In the genomic region with DNA sequence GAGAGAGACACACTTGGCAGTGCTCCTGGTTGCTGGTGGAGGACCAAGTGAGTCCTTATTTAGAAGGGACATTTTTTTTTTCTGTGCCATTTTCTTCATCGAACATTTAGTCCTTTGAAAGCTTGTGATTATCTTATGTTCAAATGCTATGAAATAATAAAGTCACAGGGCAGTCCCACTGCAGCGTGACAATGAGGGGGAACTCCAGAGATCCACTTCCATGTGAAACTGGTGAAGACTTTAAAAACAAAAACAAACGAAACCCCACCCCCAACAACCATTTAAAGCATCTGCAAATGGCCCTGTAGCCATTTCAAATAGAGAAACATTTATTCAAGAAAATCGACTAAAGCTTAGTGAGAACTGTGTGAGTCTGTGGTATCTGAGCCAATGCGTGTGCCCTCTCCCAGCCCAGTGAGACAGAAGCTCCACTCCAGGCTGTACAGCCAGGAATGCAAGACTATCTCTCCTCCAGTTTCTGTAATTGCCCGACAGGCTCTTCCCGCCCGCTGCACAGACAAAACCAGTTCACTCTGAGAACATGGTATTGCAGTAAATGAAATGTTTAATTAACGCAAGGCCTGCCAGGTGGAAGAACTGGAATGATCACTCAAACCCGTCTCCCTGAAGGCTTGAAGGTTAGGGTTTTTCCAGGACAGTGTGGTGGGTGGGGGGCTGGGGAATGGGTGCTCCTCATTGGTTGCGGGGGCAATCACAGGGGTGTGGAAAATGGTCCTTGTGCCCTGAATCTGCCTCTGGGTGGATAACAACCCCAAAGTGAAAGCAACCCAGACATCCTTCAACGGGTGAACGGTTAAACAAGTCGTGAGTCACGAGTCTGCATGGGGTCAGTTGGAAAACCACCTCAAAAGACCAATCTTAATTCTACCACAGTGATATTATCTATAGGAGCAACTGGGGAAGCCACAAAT, we compare ENCODE assay signal across 14 cellular contexts. TPM values are rescaled to one million over a fixed set of nuclear protein-coding genes. Genes with fewer than 3 reads are reported as not detected.
DNase-seq lines count a peak whose midpoint lies in the region; ATAC-seq and TF ChIP-seq lines count a peak whose summit lies in the region.
"Had no signal": no experiment of that assay in that cellular context is flagged by ENCODE, and none has a peak within 500 bp of the region (broad histone marks: within the 10 kb centered on the region; RNA-seq: fewer than 3 reads in every experiment).

No MANE protein-coding gene starts in this region.

- H3K27ac Mint-ChIP-seq in activated naive CD4-positive, alpha-beta T cell treated with anti-CD3 and anti-CD28 coated beads, Interleukin-2, amount 50 U/mL, for 72 hours = peak overlapping the region in 1 of 2 donors; percentile 49
- H3K27ac Mint-ChIP-seq in activated naive CD4-positive, alpha-beta T cell treated with anti-CD3 and anti-CD28 coated beads for 36 hours = no peak overlapping the region
- peak overlapping the region; percentile 40 for H3K27ac Mint-ChIP-seq in stimulated activated naive CD8-positive, alpha-beta T cell treated with anti-CD3 and anti-CD28 coated beads, Interleukin-15, Interleukin-2, amounts not matched to agents 100 ng/mL and 50 ng/mL, for 24 hours

- peaks cover 15% of the 10 kb centered on the region for H3K27me3 ChIP-seq in foreskin keratinocyte
- H3K27me3 ChIP-seq: uterus had no signal

- ATAC-seq in activated naive CD4-positive, alpha-beta T cell treated with anti-CD3 and anti-CD28 coated beads, Interleukin-2, amount 50 U/mL, for 72 hours = peak; percentile 70 to 79
- ATAC-seq in foreskin keratinocyte (no peak), HG03565 (IDR thresholded peaks at IDR 0.05; ENCODE audit: unreplicated experiment) (no peak)

- H3K4me3 Mint-ChIP-seq in activated naive CD4-positive, alpha-beta T cell treated with anti-CD3 and anti-CD28 coated beads for 36 hours = no peak overlapping the region
- H3K4me3 Mint-ChIP-seq in stimulated activated naive CD8-positive, alpha-beta T cell treated with anti-CD3 and anti-CD28 coated beads, Interleukin-15, Interleukin-2, amounts not matched to agents 100 ng/mL and 50 ng/mL, for 24 hours = no peak overlapping the region

- no peak overlapping the region for H3K27ac ChIP-seq in foreskin keratinocyte
- H3K27ac ChIP-seq: epithelial cell of prostate, sigmoid colon, uterus had no signal

- peaks cover 12% of the 10 kb centered on the region in 2 donors for H3K36me3 Mint-ChIP-seq in activated naive CD4-positive, alpha-beta T cell treated with anti-CD3 and anti-CD28 coated beads, Interleukin-2, amount 50 U/mL, for 72 hours
- no peaks in the 10 kb centered on the region for H3K36me3 Mint-ChIP-seq in activated naive CD4-positive, alpha-beta T cell treated with anti-CD3 and anti-CD28 coated beads for 36 hours (ENCODE audit: low read depth)
- no peaks in the 10 kb centered on the region for H3K36me3 Mint-ChIP-seq in stimulated activated naive CD8-positive, alpha-beta T cell treated with anti-CD3 and anti-CD28 coated beads, Interleukin-15, Interleukin-2, amounts not matched to agents 100 ng/mL and 50 ng/mL, for 24 hours (ENCODE audit: low read depth)

- TF ChIP-seq CTCF in foreskin keratinocyte (conservative IDR thresholded peaks at IDR 0.05) = no peak

- H3K4me1 ChIP-seq in foreskin keratinocyte = no peaks in the 10 kb centered on the region
- H3K4me1 ChIP-seq: sigmoid colon, uterus had no signal

- H3K27me3 Mint-ChIP-seq in activated naive CD4-positive, alpha-beta T cell treated with anti-CD3 and anti-CD28 coated beads for 36 hours (ENCODE audit: low read depth) = no peaks in the 10 kb centered on the region
- no peaks in the 10 kb centered on the region for H3K27me3 Mint-ChIP-seq in stimulated activated naive CD8-positive, alpha-beta T cell treated with anti-CD3 and anti-CD28 coated beads, Interleukin-15, Interleukin-2, amounts not matched to agents 100 ng/mL and 50 ng/mL, for 24 hours

- intact Hi-C loops in activated naive CD4-positive, alpha-beta T cell treated with anti-CD3 and anti-CD28 coated beads for 36 hours (cut with micrococcal nuclease) = no loop called here
- intact Hi-C loops in posterior cingulate gyrus (cut with DNase I) = no loop called here

- DNase-seq in activated naive CD4-positive, alpha-beta T cell treated with anti-CD3 and anti-CD28 coated beads, Interleukin-2, amount 50 U/mL, for 72 hours (ENCODE audit: low spot score in 2 of 2) = no peak
- no peak for DNase-seq in activated naive CD4-positive, alpha-beta T cell treated with anti-CD3 and anti-CD28 coated beads for 36 hours
- DNase-seq in SW480 (ENCODE audit: low spot score) = peak; percentile 81
- DNase-seq in foreskin keratinocyte = peak; percentile 12 to 14
- DNase-seq in DMS53 (lab: John Stamatoyannopoulos, UW) = no peak
- no peak for DNase-seq in posterior cingulate gyrus
- DNase-seq: aorta, NCI-H1436, sigmoid colon, uterus had no signal

- CTCF ChIA-PET in activated naive CD4-positive, alpha-beta T cell treated with anti-CD3 and anti-CD28 coated beads for 36 hours (lab: Charles Lee) = interaction anchor here (1.9 to 2.8 kb wide), 2 partner anchors 11 to 127 kb away, joined by 8 to 22 read pairs; no protein-coding TSS in a partner anchor

- peaks cover 0 to 11% of the 10 kb centered on the region in 2 donors for H3K9me3 Mint-ChIP-seq in activated naive CD4-positive, alpha-beta T cell treated with anti-CD3 and anti-CD28 coated beads, Interleukin-2, amount 50 U/mL, for 72 hours
- peaks cover 11% of the 10 kb centered on the region for H3K9me3 Mint-ChIP-seq in activated naive CD4-positive, alpha-beta T cell treated with anti-CD3 and anti-CD28 coated beads for 36 hours
- H3K9me3 Mint-ChIP-seq in stimulated activated naive CD8-positive, alpha-beta T cell treated with anti-CD3 and anti-CD28 coated beads, Interleukin-15, Interleukin-2, amounts not matched to agents 100 ng/mL and 50 ng/mL, for 24 hours = peaks cover 5% of the 10 kb centered on the region

- peaks cover 11% of the 10 kb centered on the region for H3K4me1 Mint-ChIP-seq in activated naive CD4-positive, alpha-beta T cell treated with anti-CD3 and anti-CD28 coated beads for 36 hours (ENCODE audit: low read depth)
- H3K4me1 Mint-ChIP-seq in stimulated activated naive CD8-positive, alpha-beta T cell treated with anti-CD3 and anti-CD28 coated beads, Interleukin-15, Interleukin-2, amounts not matched to agents 100 ng/mL and 50 ng/mL, for 24 hours (ENCODE audit: low read depth) = peaks cover 41% of the 10 kb centered on the region

RNA-seq across cellular contexts. Expression of a gene that starts 8.4 kb away (rescaled TPM):
- not detected for total RNA-seq in activated naive CD4-positive, alpha-beta T cell treated with anti-CD3 and anti-CD28 coated beads, Interleukin-2, amount 50 U/mL, for 72 hours
- not detected for total RNA-seq in activated naive CD4-positive, alpha-beta T cell treated with anti-CD3 and anti-CD28 coated beads for 36 hours
- total RNA-seq in foreskin keratinocyte = not detected in 2 replicates
- polyA plus RNA-seq in foreskin keratinocyte = not detected in 2 replicates
- total RNA-seq: aorta, myocyte, sigmoid colon, uterus had no signal
- polyA plus RNA-seq: aorta, sigmoid colon had no signal

RNA-seq across cellular contexts. Expression of a gene that starts 45.0 kb away (rescaled TPM):
- total RNA-seq in activated naive CD4-positive, alpha-beta T cell treated with anti-CD3 and anti-CD28 coated beads, Interleukin-2, amount 50 U/mL, for 72 hours = 1 to 10 TPM; 1.2 to 1.8 TPM
- total RNA-seq in activated naive CD4-positive, alpha-beta T cell treated with anti-CD3 and anti-CD28 coated beads for 36 hours = under 1 TPM; 0.22 to 0.31 TPM
- total RNA-seq in foreskin keratinocyte = 0.04 and 0.14 TPM in 2 replicates
- polyA plus RNA-seq in foreskin keratinocyte = 0.06 TPM in 1 of 2 replicates, not detected in the other

RNA-seq across cellular contexts. Expression of a gene that starts 58.3 kb away (rescaled TPM):
- total RNA-seq in activated naive CD4-positive, alpha-beta T cell treated with anti-CD3 and anti-CD28 coated beads, Interleukin-2, amount 50 U/mL, for 72 hours = 10 to 100 TPM; 47.2 to 55.7 TPM
- total RNA-seq in activated naive CD4-positive, alpha-beta T cell treated with anti-CD3 and anti-CD28 coated beads for 36 hours = 10 to 100 TPM; 30.1 to 34.5 TPM
- 116 and 154 TPM in 2 replicates for total RNA-seq in foreskin keratinocyte
- 185 and 260 TPM in 2 replicates for polyA plus RNA-seq in foreskin keratinocyte

Comparison
In these comparisons a context has a peak if more than half of its experiments do, and no peak if none do; other contexts are left out.
1. ATAC-seq: peak in activated naive CD4-positive, alpha-beta T cell treated with anti-CD3 and anti-CD28 coated beads, Interleukin-2, amount 50 U/mL, for 72 hours (2 of 2); none in foreskin keratinocyte (single experiment) and HG03565 (single experiment).
2. DNase-seq: peak in SW480 (single experiment) and foreskin keratinocyte (2 of 2); none in activated naive CD4-positive, alpha-beta T cell treated with anti-CD3 and anti-CD28 coated beads, Interleukin-2, amount 50 U/mL, for 72 hours (0 of 2), activated naive CD4-positive, alpha-beta T cell treated with anti-CD3 and anti-CD28 coated beads for 36 hours (single experiment), DMS53 (single experiment) and posterior cingulate gyrus (0 of 10).